ENCODE assay signal across 8 cellular contexts in genomic region chr15:64045774-64046346, GRCh38. TPM values are rescaled to one million over a fixed set of nuclear protein-coding genes. Genes with fewer than 3 reads are reported as not detected.
DNase-seq lines count a peak whose midpoint lies in the region; ATAC-seq and TF ChIP-seq lines count a peak whose summit lies in the region.

No MANE protein-coding gene starts in this region.

- TF ChIP-seq CTCF in fibroblast of pulmonary artery (IDR thresholded peaks at IDR 0.05; ENCODE audit: low read length, missing control alignments) (no peak), osteocyte (IDR thresholded peaks at IDR 0.05) (no peak)

- peaks cover 23% of the 10 kb centered on the region for H3K4me1 Mint-ChIP-seq in T-helper 1 cell treated with Interleukin-12 subunit alpha and Interleukin-12 subunit beta and Interleukin-4 antibody, amounts not matched to agents 30 μg/mL and 1 μg/mL, for 36 hours (ENCODE audit: low read depth)
- H3K4me1 Mint-ChIP-seq in osteocyte (ENCODE audit: unreplicated experiment), result peaks cover 36% of the 10 kb centered on the region

- peaks cover 3% of the 10 kb centered on the region for H3K36me3 Mint-ChIP-seq in T-helper 1 cell treated with Interleukin-12 subunit alpha and Interleukin-12 subunit beta and Interleukin-4 antibody, amounts not matched to agents 30 μg/mL and 1 μg/mL, for 36 hours (ENCODE audit: low read depth)
- H3K36me3 Mint-ChIP-seq in osteocyte (ENCODE audit: unreplicated experiment), result peaks cover 4% of the 10 kb centered on the region

- H3K27me3 Mint-ChIP-seq in T-helper 1 cell treated with Interleukin-12 subunit alpha and Interleukin-12 subunit beta and Interleukin-4 antibody, amounts not matched to agents 30 μg/mL and 1 μg/mL, for 36 hours (ENCODE audit: low read depth), result peaks cover 25% of the 10 kb centered on the region
- H3K27me3 Mint-ChIP-seq in osteocyte (ENCODE audit: unreplicated experiment), result no peaks in the 10 kb centered on the region

- DNase-seq in ELR (ENCODE audit: low read depth) (peak; percentile 19), H7 (peak; percentile 89), fibroblast of pulmonary artery (ENCODE audit: low read depth) (no peak), osteocyte (ENCODE audit: extremely low spot score, unreplicated experiment) (no peak), NCI-H1105 (lab: John Stamatoyannopoulos, UW) (no peak), inferior parietal cortex (ENCODE audit: extremely low spot score) (no peak)

- H3K9me3 Mint-ChIP-seq in T-helper 1 cell treated with Interleukin-12 subunit alpha and Interleukin-12 subunit beta and Interleukin-4 antibody, amounts not matched to agents 30 μg/mL and 1 μg/mL, for 36 hours, result no peaks in the 10 kb centered on the region
- no peaks in the 10 kb centered on the region for H3K9me3 Mint-ChIP-seq in osteocyte (ENCODE audit: unreplicated experiment)

- peaks cover 36% of the 10 kb centered on the region for H3K27me3 ChIP-seq in H7 (ENCODE audit: control insufficient read depth, insufficient read depth, low read length)

- H3K27ac Mint-ChIP-seq in T-helper 1 cell treated with Interleukin-12 subunit alpha and Interleukin-12 subunit beta and Interleukin-4 antibody, amounts not matched to agents 30 μg/mL and 1 μg/mL, for 36 hours, result no peak overlapping the region
- H3K27ac Mint-ChIP-seq in osteocyte (ENCODE audit: unreplicated experiment), result no peak overlapping the region

- ATAC-seq in HG03097 (IDR thresholded peaks at IDR 0.05; ENCODE audit: low FRiP score, unreplicated experiment), result no peak

- peak overlapping the region; percentile 41 for H3K4me3 ChIP-seq in H7 (ENCODE audit: insufficient read depth, low read depth, low read length)
- peak overlapping the region; percentile 34 for H3K4me3 ChIP-seq in fibroblast of pulmonary artery (replicated peaks; ENCODE audit: low read depth, low read length)

- H3K36me3 ChIP-seq in H7 (replicated peaks; ENCODE audit: control insufficient read depth, insufficient read depth, low read length), result no peaks in the 10 kb centered on the region

- H3K4me3 Mint-ChIP-seq in T-helper 1 cell treated with Interleukin-12 subunit alpha and Interleukin-12 subunit beta and Interleukin-4 antibody, amounts not matched to agents 30 μg/mL and 1 μg/mL, for 36 hours, result peak overlapping the region; percentile 58
- peak overlapping the region; percentile 72 for H3K4me3 Mint-ChIP-seq in osteocyte (ENCODE audit: unreplicated experiment)

RNA-seq across cellular contexts. Expression of gene DAPK2, which starts 0.4 kb away (rescaled TPM):
- 0.41 and 1.9 TPM in 2 replicates for total RNA-seq in H7 (2014; rRNA removed; shearing (Covaris generic))
- total RNA-seq in osteocyte, result 17.6 and 17.7 TPM in 2 replicates

RNA-seq across cellular contexts. Expression of gene CIAO2A, which starts 47.8 kb away (rescaled TPM):
- 105 and 120 TPM in 2 replicates for total RNA-seq in H7 (2014; rRNA removed; shearing (Covaris generic))
- 32.6 and 33.8 TPM in 2 replicates for total RNA-seq in osteocyte

RNA-seq across cellular contexts. Expression of gene SNX1, which starts 49.9 kb away (rescaled TPM):
- 19.1 and 19.4 TPM in 2 replicates for total RNA-seq in H7 (2014; rRNA removed; shearing (Covaris generic))
- 101 and 106 TPM in 2 replicates for total RNA-seq in osteocyte

Comparison
In these comparisons a context has a peak if more than half of its experiments do, and no peak if none do; other contexts are left out.
1. DNase-seq: peak in ELR (single experiment) and H7 (single experiment); none in fibroblast of pulmonary artery (single experiment), osteocyte (single experiment), NCI-H1105 (single experiment) and inferior parietal cortex (single experiment).